In genomic region chr4:154490589-154491340, GRCh38 we compare ENCODE assay signal across 9 cellular contexts. TPM values are rescaled to one million over a fixed set of nuclear protein-coding genes. Genes with fewer than 3 reads are reported as not detected.
DNase-seq lines count a peak whose midpoint lies in the region; ATAC-seq, FAIRE-seq and TF ChIP-seq lines count a peak whose summit lies in the region.
"Had no signal": no experiment of that assay in that cellular context is flagged by ENCODE, and none has a peak within 500 bp of the region (broad histone marks: within the 10 kb centered on the region; RNA-seq: fewer than 3 reads in every experiment).

No MANE protein-coding gene starts in this region.

- H3K27ac ChIP-seq in HepG2 (ENCODE audit: extremely low read length, insufficient read depth, low read length) (no peak overlapping the region), tibial nerve (no peak overlapping the region)

- H3K36me3 ChIP-seq in HepG2 (replicated peaks in 1 of 2; ENCODE audit: control insufficient read depth in 1 of 2, insufficient read depth in 2 of 2, low read length in 2 of 2) (no peaks in the 10 kb centered on the region), tibial nerve (no peaks in the 10 kb centered on the region)

- WGBS in HepG2 (ENCODE audit: low lambda C conversion rate): 82% methylated on average over 47 of the region's 76 CpGs
- 3 to 5% methylated on average over 31 to 61 of the region's 76 CpGs for WGBS in tibial nerve, 2 donors

- TF ChIP-seq RAD21 in HepG2 (CRISPR knock-in tag; IDR thresholded peaks at IDR 0.05): no peak

- peaks cover 13% of the 10 kb centered on the region for H3K4me1 ChIP-seq in HepG2 (ENCODE audit: insufficient read depth, low read length)
- peaks cover 0 to 28% (median 17%) of the 10 kb centered on the region in 4 donors for H3K4me1 ChIP-seq in tibial nerve

- no peak for FAIRE-seq in HepG2 (lab: Jason Lieb, UNC)

- in situ Hi-C loops in astrocyte of the cerebellum (cut with HindIII; ENCODE audit: low sequenced_read_pairs) (no loop called here), HepG2 (cut with HindIII; ENCODE audit: extremely low pct_ligation_motif_present, low pct_unique_long_range_greater_than_20kb) (no loop called here)

- H3K79me2 ChIP-seq in HepG2 (ENCODE audit: insufficient read depth, low read length): no peaks in the 10 kb centered on the region

- H3K4me2 ChIP-seq in HepG2 (ENCODE audit: low read depth, low read length): peak overlapping the region; percentile 74

- no peak for TF ChIP-seq EP300 in HepG2 (IDR thresholded peaks at IDR 0.05; ENCODE audit: low read depth in 2 of 2, low read length in 2 of 2)
- no peak for TF ChIP-seq EP300 in HepG2 (CRISPR knock-in tag; IDR thresholded peaks at IDR 0.05; ENCODE audit: borderline replicate concordance)
- TF ChIP-seq EP300 in tibial nerve (IDR thresholded peaks at IDR 0.05): no peak

- DNase-seq in AG08395 (ENCODE audit: low spot score) (peak; percentile 18), astrocyte of the cerebellum (ENCODE audit: low read depth) (no peak), HepG2 (ENCODE audit: low spot score) (no peak), tibial nerve (ENCODE audit: low spot score in 2 of 2) (no peak), NCI-H82 (lab: John Stamatoyannopoulos, UW) (no peak), NCI-H524 (lab: John Stamatoyannopoulos, UW) (no peak)

- H2AFZ ChIP-seq in HepG2 (ENCODE audit: low read length): no peak overlapping the region

- H3K9me3 ChIP-seq in HepG2 (ENCODE audit: low read length): no peaks in the 10 kb centered on the region
- no peaks in the 10 kb centered on the region for H3K9me3 ChIP-seq in tibial nerve

- ATAC-seq in GM19025 (IDR thresholded peaks at IDR 0.05; ENCODE audit: low read depth, unreplicated experiment) (peak; percentile 46), HG03139 (IDR thresholded peaks at IDR 0.05; ENCODE audit: unreplicated experiment) (peak; percentile 50), HepG2 (peak; percentile 44)

- H3K9ac ChIP-seq in HepG2 (ENCODE audit: insufficient read depth, low read depth, low read length): no peak overlapping the region

- intact Hi-C loops in HepG2 (cut with micrococcal nuclease; ENCODE audit: unreplicated experiment): no loop called here

- POLR2A ChIA-PET in HepG2 (lab: Yijun Ruan, JAX): no interaction called here

- no TSS peak for BruUV-seq in HepG2 (replicated peaks; lab: Mats Ljungman, UMichigan)

- CTCF ChIA-PET in HepG2 (lab: Yijun Ruan, JAX; ENCODE audit: low intra/inter-chr PET ratio, low total read pairs): no interaction called here

- no peaks in the 10 kb centered on the region for H4K20me1 ChIP-seq in HepG2 (ENCODE audit: insufficient read depth, low read length)

- TF ChIP-seq POLR2A in HepG2 (IDR thresholded peaks at IDR 0.05; ENCODE audit: insufficient read depth in 1 of 2, low read depth in 2 of 2, low read length in 2 of 2): no peak
- TF ChIP-seq POLR2A in tibial nerve (IDR thresholded peaks at IDR 0.05): no peak

- H3K27me3 ChIP-seq in HepG2 (ENCODE audit: control insufficient read depth in 1 of 2, insufficient read depth in 2 of 2, low read length in 2 of 2) (peaks cover 0 to 8% of the 10 kb centered on the region in 2 experiments; a peak in 3 of 5 replicates), tibial nerve (peaks cover 0 to 67% of the 10 kb centered on the region in 2 donors)

- peak overlapping the region; percentile 32 for H3K4me3 ChIP-seq in astrocyte of the cerebellum (ENCODE audit: low read depth, low read length)
- peak overlapping the region in 2 of 3 experiments; percentile 44; a peak in 3 of 6 replicates for H3K4me3 ChIP-seq in HepG2 (replicated peaks in 1 of 3; ENCODE audit: insufficient read depth in 1 of 3, low read depth in 2 of 3, low read length in 3 of 3)
- H3K4me3 ChIP-seq in tibial nerve: peak overlapping the region in 3 of 4 donors; percentile 36 to 50 (median 39)

- TF ChIP-seq CTCF in astrocyte of the cerebellum (IDR thresholded peaks at IDR 0.05; ENCODE audit: low read depth, low read length, missing control alignments): no peak
- no peak for TF ChIP-seq CTCF in HepG2 (CRISPR knock-in tag; IDR thresholded peaks at IDR 0.05)
- no peak for TF ChIP-seq CTCF in tibial nerve (IDR thresholded peaks at IDR 0.05)

TF ChIP-seq in HepG2, 621 proteins besides CTCF, POLR2A, EP300 and RAD21:
- TF ChIP-seq RCOR2 (CRISPR knock-in tag; IDR thresholded peaks at IDR 0.05): no peak
- no peak for TF ChIP-seq RARG (CRISPR knock-in tag; IDR thresholded peaks at IDR 0.05; ENCODE audit: low read depth)
- no peak for TF ChIP-seq NAIF1 (CRISPR knock-in tag; IDR thresholded peaks at IDR 0.05; ENCODE audit: borderline replicate concordance)
- TF ChIP-seq MTF1 (CRISPR knock-in tag; IDR thresholded peaks at IDR 0.05): no peak
- TF ChIP-seq KAT8 (CRISPR knock-in tag; IDR thresholded peaks at IDR 0.05): no peak
- TF ChIP-seq TRIM22 (IDR thresholded peaks at IDR 0.05): no peak
- TF ChIP-seq ZNF724P (CRISPR knock-in tag; IDR thresholded peaks at IDR 0.05; ENCODE audit: borderline replicate concordance): no peak
- no peak for TF ChIP-seq ZNF616 (CRISPR knock-in tag; IDR thresholded peaks at IDR 0.05; ENCODE audit: low read depth)
- TF ChIP-seq ELF4 (CRISPR knock-in tag; IDR thresholded peaks at IDR 0.05; ENCODE audit: borderline replicate concordance): no peak
- no peak for TF ChIP-seq SRSF4 (IDR thresholded peaks at IDR 0.05; ENCODE audit: low read depth, low read length, poor library complexity, severe bottlenecking)
TF ChIP-seq in HepG2: peak in this region for 0.

RNA-seq across cellular contexts. Expression of gene DCHS2, which starts 0.8 kb away (rescaled TPM):
- total RNA-seq in HepG2 (2016; rRNA removed; fragmentation: Illumina TruSeq; extraction: Trizol): not detected in 2 replicates
- total RNA-seq in HepG2 (2016; cell fraction: cytosol; rRNA removed; fragmentation: Illumina TruSeq; extraction: Trizol; ENCODE audit: low read depth): not detected in 2 replicates
- total RNA-seq in HepG2 (2016; cell fraction: insoluble cytoplasmic fraction; rRNA removed; fragmentation: Illumina TruSeq; extraction: Trizol): 0.11 TPM in 1 of 2 replicates, not detected in the other
- total RNA-seq in HepG2 (2016; cell fraction: membrane; rRNA removed; fragmentation: Illumina TruSeq; extraction: Trizol): not detected in 2 replicates
- total RNA-seq in HepG2 (2016; cell fraction: nucleus; rRNA removed; fragmentation: Illumina TruSeq; extraction: Trizol): not detected in 2 replicates
- polyA plus RNA-seq in HepG2 (2011; rRNA removed): 0.03 and 0.05 TPM in 2 replicates
- polyA plus RNA-seq in HepG2 (2011; cell fraction: cytosol; rRNA removed): 0.04 and 0.09 TPM in 2 replicates
- 0.16 TPM in 2 replicates for polyA plus RNA-seq in HepG2 (2011; cell fraction: nucleus; rRNA removed)
- polyA plus RNA-seq in HepG2 (2012): 0.03 and 0.20 TPM in 2 replicates
- not detected in 2 replicates for polyA plus RNA-seq in HepG2 (2016; cell fraction: cytosol; fragmentation: Illumina TruSeq; extraction: Trizol; ENCODE audit: low read depth)
- not detected in 2 replicates for polyA plus RNA-seq in HepG2 (2016; cell fraction: insoluble cytoplasmic fraction; fragmentation: Illumina TruSeq; extraction: Trizol; ENCODE audit: low read depth)
- polyA plus RNA-seq in HepG2 (2016; cell fraction: membrane; fragmentation: Illumina TruSeq; extraction: Trizol; ENCODE audit: low read depth): not detected in 2 replicates
- polyA plus RNA-seq in HepG2 (2016; cell fraction: nucleus; fragmentation: Illumina TruSeq; extraction: Trizol; ENCODE audit: insufficient read depth, low read depth): not detected in 2 replicates
- polyA minus RNA-seq in HepG2 (2011; rRNA and poly(A)+ RNA removed; ENCODE audit: low replicate concordance): 0.24 TPM in 1 of 2 replicates, not detected in the other
- 0.53 TPM in 1 of 2 replicates, not detected in the other for polyA minus RNA-seq in HepG2 (2011; cell fraction: cytosol; rRNA and poly(A)+ RNA removed)
- polyA minus RNA-seq in HepG2 (2011; cell fraction: nucleus; rRNA and poly(A)+ RNA removed): 0.26 and 0.62 TPM in 2 replicates
- total RNA-seq in tibial nerve: under 1 TPM in 1 of 4 donors, not detected in 3; under 0.01 TPM
- total RNA-seq: subcutaneous adipose tissue had no signal

RNA-seq across cellular contexts. Expression of gene PLRG1, which starts 59.4 kb away (rescaled TPM):
- total RNA-seq in HepG2 (2016; rRNA removed; fragmentation: Illumina TruSeq; extraction: Trizol): 110 and 177 TPM in 2 replicates
- total RNA-seq in HepG2 (2016; cell fraction: cytosol; rRNA removed; fragmentation: Illumina TruSeq; extraction: Trizol; ENCODE audit: low read depth): 15.5 and 18.0 TPM in 2 replicates
- total RNA-seq in HepG2 (2016; cell fraction: insoluble cytoplasmic fraction; rRNA removed; fragmentation: Illumina TruSeq; extraction: Trizol): 117 and 184 TPM in 2 replicates
- 30.7 and 37.3 TPM in 2 replicates for total RNA-seq in HepG2 (2016; cell fraction: membrane; rRNA removed; fragmentation: Illumina TruSeq; extraction: Trizol)
- 71.1 and 72.1 TPM in 2 replicates for total RNA-seq in HepG2 (2016; cell fraction: nucleus; rRNA removed; fragmentation: Illumina TruSeq; extraction: Trizol)
- polyA plus RNA-seq in HepG2 (2011; rRNA removed): 63.2 and 77.3 TPM in 2 replicates
- 41.6 and 48.8 TPM in 2 replicates for polyA plus RNA-seq in HepG2 (2011; cell fraction: cytosol; rRNA removed)
- polyA plus RNA-seq in HepG2 (2011; cell fraction: nucleus; rRNA removed): 44.8 and 48.6 TPM in 2 replicates
- 49.6 and 59.5 TPM in 2 replicates for polyA plus RNA-seq in HepG2 (2012)
- polyA plus RNA-seq in HepG2 (2016; cell fraction: cytosol; fragmentation: Illumina TruSeq; extraction: Trizol; ENCODE audit: low read depth): 13.7 and 18.4 TPM in 2 replicates
- polyA plus RNA-seq in HepG2 (2016; cell fraction: insoluble cytoplasmic fraction; fragmentation: Illumina TruSeq; extraction: Trizol; ENCODE audit: low read depth): 142 and 150 TPM in 2 replicates
- 18.9 and 20.9 TPM in 2 replicates for polyA plus RNA-seq in HepG2 (2016; cell fraction: membrane; fragmentation: Illumina TruSeq; extraction: Trizol; ENCODE audit: low read depth)
- 82.5 and 87.2 TPM in 2 replicates for polyA plus RNA-seq in HepG2 (2016; cell fraction: nucleus; fragmentation: Illumina TruSeq; extraction: Trizol; ENCODE audit: insufficient read depth, low read depth)
- polyA minus RNA-seq in HepG2 (2011; rRNA and poly(A)+ RNA removed; ENCODE audit: low replicate concordance): 54.9 and 71.4 TPM in 2 replicates
- 33.8 and 40.5 TPM in 2 replicates for polyA minus RNA-seq in HepG2 (2011; cell fraction: cytosol; rRNA and poly(A)+ RNA removed)
- polyA minus RNA-seq in HepG2 (2011; cell fraction: nucleus; rRNA and poly(A)+ RNA removed): 50.3 and 76.6 TPM in 2 replicates
- 10 to 100 TPM; 32.7 to 47.2 (median 36.5) TPM for total RNA-seq in tibial nerve
